ENCODE assay signal across 1 cellular context in the genomic region with DNA sequence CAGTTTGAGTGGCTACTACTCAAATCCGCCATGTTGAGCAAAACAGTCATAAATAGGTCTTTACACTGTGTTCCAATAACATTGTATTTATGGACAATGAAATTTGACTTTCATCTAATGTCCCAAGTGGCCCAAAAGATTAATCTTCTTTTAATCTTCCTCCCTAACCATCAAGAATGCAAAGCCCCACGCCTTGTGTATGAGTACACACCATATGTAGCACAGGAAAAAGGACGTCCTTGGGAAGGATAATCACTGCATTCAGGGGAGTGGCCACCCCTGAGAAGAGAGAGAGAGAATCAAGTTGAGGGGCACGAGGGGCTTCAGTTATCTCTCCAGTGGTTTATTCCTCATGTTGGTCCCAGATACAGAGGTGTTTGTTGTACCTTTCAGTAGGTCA.
TF ChIP-seq lines count a peak whose summit lies in the region.

No MANE protein-coding gene starts in this region.

TF ChIP-seq in A549, 52 proteins besides CTCF, POLR2A, EP300 and RAD21:
- TF ChIP-seq HOXB5 (CRISPR knock-in tag; IDR thresholded peaks at IDR 0.05) (no peak), EHMT2 (IDR thresholded peaks at IDR 0.05; ENCODE audit: low read depth) (no peak), HOXA7 (CRISPR knock-in tag; IDR thresholded peaks at IDR 0.05) (no peak), ZC3H11A (IDR thresholded peaks at IDR 0.05) (no peak), JUN (IDR thresholded peaks at IDR 0.05) (no peak), CBX8 (IDR thresholded peaks at IDR 0.05) (no peak), MAZ (IDR thresholded peaks at IDR 0.05; ENCODE audit: borderline replicate concordance, low read depth, low read length) (no peak), ATOH8 (CRISPR knock-in tag; IDR thresholded peaks at IDR 0.05; ENCODE audit: low read depth) (no peak)
- TF ChIP-seq, protein P1, sequence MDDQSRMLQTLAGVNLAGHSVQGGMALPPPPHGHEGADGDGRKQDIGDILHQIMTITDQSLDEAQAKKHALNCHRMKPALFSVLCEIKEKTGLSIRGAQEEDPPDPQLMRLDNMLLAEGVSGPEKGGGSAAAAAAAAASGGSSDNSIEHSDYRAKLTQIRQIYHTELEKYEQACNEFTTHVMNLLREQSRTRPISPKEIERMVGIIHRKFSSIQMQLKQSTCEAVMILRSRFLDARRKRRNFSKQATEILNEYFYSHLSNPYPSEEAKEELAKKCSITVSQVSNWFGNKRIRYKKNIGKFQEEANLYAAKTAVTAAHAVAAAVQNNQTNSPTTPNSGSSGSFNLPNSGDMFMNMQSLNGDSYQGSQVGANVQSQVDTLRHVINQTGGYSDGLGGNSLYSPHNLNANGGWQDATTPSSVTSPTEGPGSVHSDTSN (IDR thresholded peaks at IDR 0.05), result no peak
- TF ChIP-seq, protein P2, sequence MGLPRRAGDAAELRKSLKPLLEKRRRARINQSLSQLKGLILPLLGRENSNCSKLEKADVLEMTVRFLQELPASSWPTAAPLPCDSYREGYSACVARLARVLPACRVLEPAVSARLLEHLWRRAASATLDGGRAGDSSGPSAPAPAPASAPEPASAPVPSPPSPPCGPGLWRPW (IDR thresholded peaks at IDR 0.05), result no peak
